In genomic region chr20:3190681-3191111, GRCh38 we compare ENCODE assay signal across 16 cellular contexts. TPM values are rescaled to one million over a fixed set of nuclear protein-coding genes. Genes with fewer than 3 reads are reported as not detected.
DNase-seq lines count a peak whose midpoint lies in the region; ATAC-seq, FAIRE-seq and TF ChIP-seq lines count a peak whose summit lies in the region.
"Had no signal": no experiment of that assay in that cellular context is flagged by ENCODE, and none has a peak within 500 bp of the region (broad histone marks: within the 10 kb centered on the region; RNA-seq: fewer than 3 reads in every experiment).

No MANE protein-coding gene starts in this region.

- no peak overlapping the region for H3K4me3 ChIP-seq in K562
- no peak overlapping the region for H3K4me3 ChIP-seq in lower lobe of right lung
- H3K4me3 ChIP-seq: MG63, PC-9, SK-N-MC had no signal

- peak; percentile 58 for DNase-seq in cardiac septum (ENCODE audit: low spot score)
- DNase-seq in Right ventricle myocardium inferior (ENCODE audit: missing footprints): no peak
- DNase-seq in K562 (ENCODE audit: extremely low read depth in 1 of 4, low spot score in 3 of 4): no peak
- peak; percentile 43 for DNase-seq in lower lobe of right lung
- no peak for DNase-seq in glutamatergic neuron
- no peak for DNase-seq in effector CD8-positive, alpha-beta T cell (lab: John Stamatoyannopoulos, UW)
- DNase-seq in stimulated activated CD4-positive, alpha-beta T cell treated with anti-CD3 and anti-CD28 coated beads, Interleukin-15, amount 100 ng/mL, for 24 hours: no peak
- DNase-seq: CD4-positive, CD25-positive, alpha-beta regulatory T cell; DMS79 treated with DMSO at 0.1 percent for 48 hours; GDM1; MG63; NCI-H1092 treated with DMSO at 0.1 percent for 48 hours; NCI-H1694 treated with DMSO at 0.1 percent for 48 hours; PC-9 had no signal

- TF ChIP-seq CTCF in K562 (IDR thresholded peaks at IDR 0.05 in 2 of 3, conservative IDR thresholded peaks at IDR 0.05 in 1 of 3; ENCODE audit: insufficient read depth in 2 of 3, low read depth in 1 of 3, low read length in 3 of 3) (no peak), lower lobe of right lung (IDR thresholded peaks at IDR 0.05) (no peak), glutamatergic neuron (IDR thresholded peaks at IDR 0.05; ENCODE audit: partially characterized antibody, unreplicated experiment) (no peak)

- no peak for ATAC-seq in Right ventricle myocardium inferior
- no peak for ATAC-seq in K562
- no peak for ATAC-seq in lower lobe of right lung
- ATAC-seq in HG03457 (IDR thresholded peaks at IDR 0.05; ENCODE audit: unreplicated experiment): no peak

- H3K9me3 Mint-ChIP-seq in glutamatergic neuron (ENCODE audit: unreplicated experiment): peaks cover 11% of the 10 kb centered on the region

- 93% methylated on average over 12 of the region's 14 CpGs for WGBS in K562 (ENCODE audit: insufficient coverage, low coverage, missing lambda C conversion rate)

- no peak overlapping the region for H3K9ac ChIP-seq in K562 (ENCODE audit: insufficient read depth in 1 of 2, low read depth in 2 of 2, low read length in 2 of 2)

- no peak overlapping the region for H3K27ac Mint-ChIP-seq in glutamatergic neuron (ENCODE audit: unreplicated experiment)

- POLR2A ChIA-PET in K562 (lab: Yijun Ruan, JAX): no interaction called here

- no peak for TF ChIP-seq RAD21 in K562 (CRISPR knock-in tag; conservative IDR thresholded peaks at IDR 0.05 in 1 of 2, IDR thresholded peaks at IDR 0.05 in 1 of 2)

- peaks cover 0 to 5% of the 10 kb centered on the region in 2 experiments; a peak in 2 of 5 replicates for H3K4me1 ChIP-seq in K562 (replicated peaks in 1 of 2; ENCODE audit: control insufficient read depth in 2 of 2, insufficient read depth in 2 of 2, low read length in 2 of 2)
- H3K4me1 ChIP-seq in lower lobe of right lung: no peaks in the 10 kb centered on the region

- intact Hi-C loops in cardiac septum (cut with DNase I) (no loop called here), Right ventricle myocardium inferior (cut with DNase I) (no loop called here), K562 (cut with micrococcal nuclease) (no loop called here), lower lobe of right lung (cut with DNase I) (no loop called here)

- in situ Hi-C loops in K562 (cut with MboI): no loop called here

- H3K79me2 ChIP-seq in K562 (ENCODE audit: control insufficient read depth, insufficient read depth, low read length): no peaks in the 10 kb centered on the region

- H3K9me1 ChIP-seq in K562 (ENCODE audit: control insufficient read depth, insufficient read depth, low read length): no peaks in the 10 kb centered on the region

- no peak for FAIRE-seq in K562 (lab: Jason Lieb, UNC)

- TF ChIP-seq POLR2A in K562 (conservative IDR thresholded peaks at IDR 0.05): no peak

- H4K20me1 ChIP-seq in K562 (replicated peaks; ENCODE audit: control insufficient read depth, insufficient read depth, low read length): no peaks in the 10 kb centered on the region

- H3K4me2 ChIP-seq in K562 (ENCODE audit: insufficient read depth, low read length): no peak overlapping the region
- H3K4me2 ChIP-seq: PC-9 had no signal

- H3K36me3 ChIP-seq in K562 (ENCODE audit: control insufficient read depth, insufficient read depth, low read length): peaks cover 58% of the 10 kb centered on the region; the same call in 2 of the 3 replicates
- peaks cover 77% of the 10 kb centered on the region for H3K36me3 ChIP-seq in lower lobe of right lung
- H3K36me3 ChIP-seq: MG63 had no signal

- H2AFZ ChIP-seq in K562 (ENCODE audit: low read depth, low read length): no peak overlapping the region
- H2AFZ ChIP-seq: PC-9 had no signal

- H3K4me1 Mint-ChIP-seq in glutamatergic neuron (ENCODE audit: low read depth, unreplicated experiment): peaks cover 6% of the 10 kb centered on the region

- peaks cover 11% of the 10 kb centered on the region for H3K36me3 Mint-ChIP-seq in glutamatergic neuron (ENCODE audit: unreplicated experiment)

- H3K27ac ChIP-seq in K562 (ENCODE audit: extremely low read depth, low read depth, low read length) (no peak overlapping the region), lower lobe of right lung (no peak overlapping the region)
- H3K27ac ChIP-seq: PC-9, SK-N-MC had no signal

- CTCF ChIA-PET in K562 (lab: Yijun Ruan, JAX; ENCODE audit: low intra/inter-chr PET ratio): no interaction called here

- peaks cover 4% of the 10 kb centered on the region for H3K27me3 Mint-ChIP-seq in glutamatergic neuron (ENCODE audit: unreplicated experiment)
- H3K27me3 Mint-ChIP-seq: CD4-positive, CD25-positive, alpha-beta regulatory T cell had no signal

- no peak for TF ChIP-seq EP300 in K562 (IDR thresholded peaks at IDR 0.05; ENCODE audit: low read length)

- no peaks in the 10 kb centered on the region for H3K9me3 ChIP-seq in K562 (replicated peaks; ENCODE audit: control insufficient read depth, insufficient read depth, low read depth, low read length)
- no peaks in the 10 kb centered on the region for H3K9me3 ChIP-seq in lower lobe of right lung
- H3K9me3 ChIP-seq: MG63 had no signal

- no peaks in the 10 kb centered on the region for H3K27me3 ChIP-seq in K562 (ENCODE audit: control insufficient read depth in 2 of 2, insufficient read depth in 2 of 2, low read length in 2 of 2)
- no peaks in the 10 kb centered on the region for H3K27me3 ChIP-seq in lower lobe of right lung (ENCODE audit: low read depth)
- H3K27me3 ChIP-seq: MG63 had no signal

- no peak overlapping the region for H3K4me3 Mint-ChIP-seq in glutamatergic neuron (ENCODE audit: unreplicated experiment)
- H3K4me3 Mint-ChIP-seq: CD4-positive, CD25-positive, alpha-beta regulatory T cell had no signal

- BruUV-seq in K562 (replicated peaks; lab: Mats Ljungman, UMichigan): no TSS peak

RNA-seq across cellular contexts. Expression of gene DDRGK1, which starts 13.8 kb away (rescaled TPM):
- total RNA-seq in cardiac septum (29.1 TPM), Right ventricle myocardium inferior (36.5 TPM), K562 (2014; rRNA removed) (52.3 and 55.9 TPM in 2 replicates), K562 (2014; rRNA removed; fragmentation: Illumina TruSeq; extraction: Trizol) (13.5 and 18.7 TPM in 2 replicates), K562 (2015; rRNA removed; fragmentation: Illumina TruSeq; extraction: Trizol) (29.8 and 31.3 TPM in 2 replicates), K562 (2021) (37.1 and 45.1 TPM in 2 replicates), lower lobe of right lung (89.8 TPM), glutamatergic neuron (ENCODE audit: unreplicated experiment) (59.3 TPM)
- 59.1 and 80.5 TPM in 2 replicates for total RNA-seq in K562 (2011; cell fraction: chromatin; rRNA removed; ENCODE audit: low replicate concordance)
- total RNA-seq in K562 (2011; cell fraction: nucleolus; rRNA removed): 65.5 and 65.9 TPM in 2 replicates
- total RNA-seq in K562 (2011; cell fraction: nucleoplasm; rRNA removed): 71.2 and 83.1 TPM in 2 replicates
- polyA plus RNA-seq in K562 (2011; rRNA removed) (29.1 and 67.9 TPM in 2 replicates), K562 (2014; fragmentation: Illumina TruSeq; extraction: Trizol) (22.1 and 31.4 TPM in 2 replicates), K562 (2014; fragmentation: Nextera tagmentation; extraction: Ambion mirVana) (1 to 10 TPM; 2.3 to 3.4 TPM), K562 (2014; rRNA removed) (46.2 and 54.4 TPM in 2 replicates)
- polyA plus RNA-seq in K562 (2011; cell fraction: cytosol; rRNA removed): 35.1 and 63.8 TPM in 2 replicates
- 92.4 and 212 TPM in 2 replicates for polyA plus RNA-seq in K562 (2011; cell fraction: nucleus; rRNA removed)
- polyA plus RNA-seq in K562 (2012): 34.4 and 35.1 TPM in 2 replicates
- polyA minus RNA-seq in K562 (2011; rRNA and poly(A)+ RNA removed): 19.0 and 25.7 TPM in 2 replicates
- polyA minus RNA-seq in K562 (2011; cell fraction: cytosol; rRNA and poly(A)+ RNA removed): 16.6 and 19.7 TPM in 2 replicates
- 8.5 and 29.2 TPM in 2 replicates for polyA minus RNA-seq in K562 (2011; cell fraction: nucleus; rRNA and poly(A)+ RNA removed)

RNA-seq across cellular contexts. Expression of gene LZTS3, which starts 17.3 kb away (rescaled TPM):
- total RNA-seq in cardiac septum (6.9 TPM), Right ventricle myocardium inferior (19.6 TPM), K562 (2014; rRNA removed) (2.8 and 3.4 TPM in 2 replicates), K562 (2014; rRNA removed; fragmentation: Illumina TruSeq; extraction: Trizol) (0.70 and 0.73 TPM in 2 replicates), K562 (2015; rRNA removed; fragmentation: Illumina TruSeq; extraction: Trizol) (1.1 and 1.2 TPM in 2 replicates), K562 (2021) (2.4 and 2.9 TPM in 2 replicates), lower lobe of right lung (18.5 TPM), glutamatergic neuron (ENCODE audit: unreplicated experiment) (56.8 TPM)
- total RNA-seq in K562 (2011; cell fraction: chromatin; rRNA removed; ENCODE audit: low replicate concordance): 3.8 and 12.3 TPM in 2 replicates
- 7.0 and 8.0 TPM in 2 replicates for total RNA-seq in K562 (2011; cell fraction: nucleolus; rRNA removed)
- total RNA-seq in K562 (2011; cell fraction: nucleoplasm; rRNA removed): 5.1 and 5.7 TPM in 2 replicates
- polyA plus RNA-seq in K562 (2011; rRNA removed) (2.4 and 4.0 TPM in 2 replicates), K562 (2014; fragmentation: Illumina TruSeq; extraction: Trizol) (2.0 and 2.3 TPM in 2 replicates), K562 (2014; fragmentation: Nextera tagmentation; extraction: Ambion mirVana) (under 1 TPM; 0.07 to 0.28 TPM), K562 (2014; rRNA removed) (2.6 and 2.8 TPM in 2 replicates)
- 4.6 and 7.3 TPM in 2 replicates for polyA plus RNA-seq in K562 (2011; cell fraction: cytosol; rRNA removed)
- polyA plus RNA-seq in K562 (2011; cell fraction: nucleus; rRNA removed): 10.3 and 10.6 TPM in 2 replicates
- 1.4 and 1.7 TPM in 2 replicates for polyA plus RNA-seq in K562 (2012)
- 1.2 and 2.1 TPM in 2 replicates for polyA minus RNA-seq in K562 (2011; rRNA and poly(A)+ RNA removed)
- 1.7 and 4.8 TPM in 2 replicates for polyA minus RNA-seq in K562 (2011; cell fraction: cytosol; rRNA and poly(A)+ RNA removed)
- 1.2 and 1.8 TPM in 2 replicates for polyA minus RNA-seq in K562 (2011; cell fraction: nucleus; rRNA and poly(A)+ RNA removed)

RNA-seq across cellular contexts. Expression of gene ITPA, which starts 18.6 kb away (rescaled TPM):
- total RNA-seq in cardiac septum: 24.1 TPM
- total RNA-seq in Right ventricle myocardium inferior: 21.4 TPM
- 17.6 and 37.3 TPM in 2 replicates for total RNA-seq in K562 (2011; cell fraction: chromatin; rRNA removed; ENCODE audit: low replicate concordance)
- 25.0 and 29.3 TPM in 2 replicates for total RNA-seq in K562 (2011; cell fraction: nucleolus; rRNA removed)
- total RNA-seq in K562 (2011; cell fraction: nucleoplasm; rRNA removed): 22.3 and 33.4 TPM in 2 replicates
- total RNA-seq in K562 (2014; rRNA removed): 57.9 and 69.1 TPM in 2 replicates
- total RNA-seq in K562 (2014; rRNA removed; fragmentation: Illumina TruSeq; extraction: Trizol): 25.6 and 29.1 TPM in 2 replicates
- 37.9 and 38.4 TPM in 2 replicates for total RNA-seq in K562 (2015; rRNA removed; fragmentation: Illumina TruSeq; extraction: Trizol)
- 59.8 and 70.1 TPM in 2 replicates for total RNA-seq in K562 (2021)
- polyA plus RNA-seq in K562 (2011; rRNA removed): 31.9 and 48.1 TPM in 2 replicates
- polyA plus RNA-seq in K562 (2011; cell fraction: cytosol; rRNA removed): 50.7 and 79.6 TPM in 2 replicates
- polyA plus RNA-seq in K562 (2011; cell fraction: nucleus; rRNA removed): 37.7 and 38.1 TPM in 2 replicates
- polyA plus RNA-seq in K562 (2012): 40.6 and 45.0 TPM in 2 replicates
- polyA plus RNA-seq in K562 (2014; fragmentation: Illumina TruSeq; extraction: Trizol): 36.7 and 46.9 TPM in 2 replicates
- 10 to 100 TPM in 1 of 2 experiments, 1 to 10 TPM in 1; 5.0 to 20.1 TPM for polyA plus RNA-seq in K562 (2014; fragmentation: Nextera tagmentation; extraction: Ambion mirVana)
- 79.7 and 81.3 TPM in 2 replicates for polyA plus RNA-seq in K562 (2014; rRNA removed)
- 9.4 and 11.0 TPM in 2 replicates for polyA minus RNA-seq in K562 (2011; rRNA and poly(A)+ RNA removed)
- 12.7 and 13.8 TPM in 2 replicates for polyA minus RNA-seq in K562 (2011; cell fraction: cytosol; rRNA and poly(A)+ RNA removed)
- 7.0 and 10.7 TPM in 2 replicates for polyA minus RNA-seq in K562 (2011; cell fraction: nucleus; rRNA and poly(A)+ RNA removed)
- 40.9 TPM for total RNA-seq in lower lobe of right lung
- 72.1 TPM for total RNA-seq in glutamatergic neuron (ENCODE audit: unreplicated experiment)

RNA-seq across cellular contexts. Expression of gene FASTKD5, which starts 31.0 kb away (rescaled TPM):
- total RNA-seq in cardiac septum (23.2 TPM), Right ventricle myocardium inferior (27.9 TPM), K562 (2014; rRNA removed) (19.8 and 20.7 TPM in 2 replicates), K562 (2014; rRNA removed; fragmentation: Illumina TruSeq; extraction: Trizol) (24.4 and 25.4 TPM in 2 replicates), K562 (2015; rRNA removed; fragmentation: Illumina TruSeq; extraction: Trizol) (24.3 and 25.2 TPM in 2 replicates), K562 (2021) (21.2 and 22.8 TPM in 2 replicates), lower lobe of right lung (16.4 TPM), glutamatergic neuron (ENCODE audit: unreplicated experiment) (19.5 TPM)
- 21.4 and 33.7 TPM in 2 replicates for total RNA-seq in K562 (2011; cell fraction: chromatin; rRNA removed; ENCODE audit: low replicate concordance)
- total RNA-seq in K562 (2011; cell fraction: nucleolus; rRNA removed): 15.5 and 15.7 TPM in 2 replicates
- 13.7 and 18.6 TPM in 2 replicates for total RNA-seq in K562 (2011; cell fraction: nucleoplasm; rRNA removed)
- polyA plus RNA-seq in K562 (2011; rRNA removed) (32.5 and 36.6 TPM in 2 replicates), K562 (2014; fragmentation: Illumina TruSeq; extraction: Trizol) (23.4 and 25.9 TPM in 2 replicates), K562 (2014; fragmentation: Nextera tagmentation; extraction: Ambion mirVana) (10 to 100 TPM; 31.7 to 35.8 TPM), K562 (2014; rRNA removed) (23.6 and 24.3 TPM in 2 replicates)
- 13.6 and 25.6 TPM in 2 replicates for polyA plus RNA-seq in K562 (2011; cell fraction: cytosol; rRNA removed)
- polyA plus RNA-seq in K562 (2011; cell fraction: nucleus; rRNA removed): 10.9 and 22.1 TPM in 2 replicates
- polyA plus RNA-seq in K562 (2012): 12.1 and 15.1 TPM in 2 replicates
- polyA minus RNA-seq in K562 (2011; rRNA and poly(A)+ RNA removed): 35.6 and 49.1 TPM in 2 replicates
- polyA minus RNA-seq in K562 (2011; cell fraction: cytosol; rRNA and poly(A)+ RNA removed): 13.5 and 13.9 TPM in 2 replicates
- 5.7 and 16.3 TPM in 2 replicates for polyA minus RNA-seq in K562 (2011; cell fraction: nucleus; rRNA and poly(A)+ RNA removed)

RNA-seq across cellular contexts. Expression of gene UBOX5, which starts 31.0 kb away (rescaled TPM):
- total RNA-seq in cardiac septum (3.9 TPM), Right ventricle myocardium inferior (2.4 TPM), K562 (2014; rRNA removed) (2.8 and 4.4 TPM in 2 replicates), K562 (2014; rRNA removed; fragmentation: Illumina TruSeq; extraction: Trizol) (1.3 and 1.8 TPM in 2 replicates), K562 (2015; rRNA removed; fragmentation: Illumina TruSeq; extraction: Trizol) (2.0 and 2.3 TPM in 2 replicates), K562 (2021) (5.0 and 5.4 TPM in 2 replicates), lower lobe of right lung (5.8 TPM), glutamatergic neuron (ENCODE audit: unreplicated experiment) (8.6 TPM)
- 4.9 and 13.2 TPM in 2 replicates for total RNA-seq in K562 (2011; cell fraction: chromatin; rRNA removed; ENCODE audit: low replicate concordance)
- 7.1 and 7.2 TPM in 2 replicates for total RNA-seq in K562 (2011; cell fraction: nucleolus; rRNA removed)
- total RNA-seq in K562 (2011; cell fraction: nucleoplasm; rRNA removed): 7.6 and 7.8 TPM in 2 replicates
- polyA plus RNA-seq in K562 (2011; rRNA removed) (2.2 and 6.4 TPM in 2 replicates), K562 (2014; fragmentation: Illumina TruSeq; extraction: Trizol) (3.9 and 4.1 TPM in 2 replicates), K562 (2014; fragmentation: Nextera tagmentation; extraction: Ambion mirVana) (under 1 TPM; 0.24 to 0.85 TPM), K562 (2014; rRNA removed) (2.1 and 2.2 TPM in 2 replicates)
- 3.7 and 4.6 TPM in 2 replicates for polyA plus RNA-seq in K562 (2011; cell fraction: cytosol; rRNA removed)
- 3.1 and 4.1 TPM in 2 replicates for polyA plus RNA-seq in K562 (2011; cell fraction: nucleus; rRNA removed)
- polyA plus RNA-seq in K562 (2012): 3.3 and 3.4 TPM in 2 replicates
- 3.2 and 4.3 TPM in 2 replicates for polyA minus RNA-seq in K562 (2011; rRNA and poly(A)+ RNA removed)
- 3.3 and 6.9 TPM in 2 replicates for polyA minus RNA-seq in K562 (2011; cell fraction: cytosol; rRNA and poly(A)+ RNA removed)
- polyA minus RNA-seq in K562 (2011; cell fraction: nucleus; rRNA and poly(A)+ RNA removed): 1.9 and 3.8 TPM in 2 replicates

Comparison
In these comparisons a context has a peak if more than half of its experiments do, and no peak if none do; other contexts are left out.
1. DNase-seq: peak in cardiac septum (single experiment) and lower lobe of right lung (single experiment); none in Right ventricle myocardium inferior (single experiment), K562 (0 of 4), glutamatergic neuron (single experiment), effector CD8-positive, alpha-beta T cell (single experiment) and stimulated activated CD4-positive, alpha-beta T cell treated with anti-CD3 and anti-CD28 coated beads, Interleukin-15, amount 100 ng/mL, for 24 hours (single experiment).